Comparison of ENCODE assay signal across 8 cellular contexts in the genomic region with DNA sequence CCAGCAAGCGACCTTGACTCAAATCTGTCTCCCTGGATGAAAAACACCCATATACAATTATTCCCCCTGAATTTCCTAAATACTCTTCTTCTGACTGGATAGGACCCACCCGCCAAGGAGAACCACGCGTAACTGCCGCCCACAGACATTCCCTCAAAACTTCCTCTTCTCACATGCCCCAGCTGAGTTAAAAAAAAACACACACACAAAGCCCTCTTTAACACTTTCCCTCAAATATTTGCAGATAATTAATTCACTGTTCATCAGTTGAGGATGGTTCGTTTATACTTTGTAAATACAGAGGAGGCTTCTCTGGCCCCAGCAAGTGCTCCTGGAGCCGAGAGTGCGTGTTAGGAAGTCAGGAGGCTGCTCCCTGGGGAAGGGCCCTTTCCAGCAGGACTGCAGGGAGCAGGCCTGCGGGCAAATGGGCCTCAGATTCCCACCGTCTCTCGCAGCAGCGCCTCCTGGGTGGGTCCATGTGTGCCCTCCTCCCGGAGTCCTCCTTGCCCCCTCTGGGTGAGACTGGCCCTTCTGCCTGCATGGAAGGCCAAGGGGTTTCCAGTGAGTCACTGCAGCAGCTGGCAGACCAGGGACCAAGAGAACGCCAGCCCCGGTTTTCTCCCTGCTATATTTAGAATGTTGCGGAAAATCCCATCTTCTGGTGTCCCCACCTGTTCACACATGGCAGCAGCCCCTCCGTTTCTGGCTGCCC. TPM values are rescaled to one million over a fixed set of nuclear protein-coding genes. Genes with fewer than 3 reads are reported as not detected.
DNase-seq lines count a peak whose midpoint lies in the region; ATAC-seq and TF ChIP-seq lines count a peak whose summit lies in the region.

No MANE protein-coding gene starts in this region.

- no peaks in the 10 kb centered on the region for H3K36me3 ChIP-seq in mucosa of descending colon (ENCODE audit: low read depth)

- H3K27ac Mint-ChIP-seq in MCF 10A (ENCODE audit: low read depth, unreplicated experiment) = peak overlapping the region; percentile 78

- TF ChIP-seq CTCF in MCF 10A (IDR thresholded peaks at IDR 0.05; ENCODE audit: unreplicated experiment) (no peak), mucosa of descending colon (IDR thresholded peaks at IDR 0.05) (no peak)

- H3K9me3 Mint-ChIP-seq in MCF 10A (ENCODE audit: unreplicated experiment) = no peaks in the 10 kb centered on the region

- intact Hi-C loops in MCF 10A (cut with micrococcal nuclease) (no loop called here), mucosa of descending colon (cut with DNase I, micrococcal nuclease) (no loop called here)

- ATAC-seq in mucosa of descending colon (peak; percentile 3), GM21381 (IDR thresholded peaks at IDR 0.05; ENCODE audit: unreplicated experiment) (no peak), GM21576 (IDR thresholded peaks at IDR 0.05; ENCODE audit: unreplicated experiment) (no peak)

- no peaks in the 10 kb centered on the region for H3K9me3 ChIP-seq in mucosa of descending colon

- POLR2A ChIA-PET in MCF 10A (lab: Yijun Ruan, JAX) = no interaction called here

- peaks cover 8% of the 10 kb centered on the region for H3K4me1 ChIP-seq in mucosa of descending colon (ENCODE audit: low read depth)

- peaks cover 16% of the 10 kb centered on the region for H3K4me1 Mint-ChIP-seq in MCF 10A (ENCODE audit: insufficient read depth, unreplicated experiment)

- H3K36me3 Mint-ChIP-seq in MCF 10A (ENCODE audit: insufficient read depth, unreplicated experiment) = no peaks in the 10 kb centered on the region

- no peak overlapping the region for H3K4me3 Mint-ChIP-seq in MCF 10A (ENCODE audit: unreplicated experiment)

- H3K4me3 ChIP-seq in mucosa of descending colon = no peak overlapping the region

- CTCF ChIA-PET in MCF 10A (lab: Yijun Ruan, JAX) = interaction anchor here (0.7 kb wide), 2 partner anchors 79 to 123 kb away, joined by 3 read pairs; no protein-coding TSS in a partner anchor

- no TSS peak for BruUV-seq in MCF 10A (replicated peaks; lab: Mats Ljungman, UMichigan)

- H3K27me3 Mint-ChIP-seq in MCF 10A (ENCODE audit: insufficient read depth, unreplicated experiment) = no peaks in the 10 kb centered on the region

- DNase-seq in DMS79 treated with DMSO at 0.1 percent for 48 hours (lab: John Stamatoyannopoulos, UW) = peak; percentile 73
- DNase-seq in NCI-H1694 (lab: John Stamatoyannopoulos, UW) = peak; percentile 61
- DNase-seq in MCF 10A (ENCODE audit: unreplicated experiment) = no peak
- peak in 1 of 3 donors; percentile 37 for DNase-seq in mucosa of descending colon
- no peak for DNase-seq in stimulated activated CD4-positive, alpha-beta T cell treated with anti-CD3 and anti-CD28 coated beads, Interleukin-2, amount 100 ng/mL, for 24 hours
- DNase-seq in H4 (ENCODE audit: low spot score) = no peak

RNA-seq across cellular contexts. Expression of gene MGLL, which starts 46.8 kb away (rescaled TPM):
- total RNA-seq in MCF 10A (2022) (12.6 and 25.3 TPM in 2 replicates), mucosa of descending colon (100 to 1,000 TPM; 212 to 515 (median 221) TPM)
- total RNA-seq in H4 (2014; rRNA removed; shearing (Covaris generic)) = 2.1 and 4.6 TPM in 2 replicates

Comparison
In these comparisons a context has a peak if more than half of its experiments do, and no peak if none do; other contexts are left out.
1. DNase-seq: peak in DMS79 treated with DMSO at 0.1 percent for 48 hours (single experiment) and NCI-H1694 (single experiment); none in MCF 10A (single experiment), stimulated activated CD4-positive, alpha-beta T cell treated with anti-CD3 and anti-CD28 coated beads, Interleukin-2, amount 100 ng/mL, for 24 hours (0 of 2) and H4 (single experiment).